ENCODE assay signal across 16 cellular contexts in genomic region chr9:14219865-14220655, GRCh38.
DNase-seq lines count a peak whose midpoint lies in the region; ATAC-seq and TF ChIP-seq lines count a peak whose summit lies in the region.
"Had no signal": no experiment of that assay in that cellular context is flagged by ENCODE, and none has a peak within 500 bp of the region (broad histone marks: within the 10 kb centered on the region; RNA-seq: fewer than 3 reads in every experiment).

No MANE protein-coding gene starts in this region.

- no peaks in the 10 kb centered on the region for H3K27me3 ChIP-seq in GM23338 (ENCODE audit: insufficient read depth)

- H3K4me3 ChIP-seq in fibroblast of pulmonary artery (replicated peaks; ENCODE audit: low read depth, low read length) = no peak overlapping the region
- H3K4me3 ChIP-seq in GM23338 = no peak overlapping the region

- no peaks in the 10 kb centered on the region for H3F3A ChIP-seq in GM23338 (replicated peaks; ENCODE audit: low read depth)

- DNase-seq in Right ventricle myocardium superior = no peak
- DNase-seq in cardiac septum (ENCODE audit: low spot score) = no peak
- peak; percentile 63 for DNase-seq in fibroblast of pulmonary artery (ENCODE audit: low read depth)
- DNase-seq in osteocyte (ENCODE audit: extremely low spot score, unreplicated experiment) = no peak
- DNase-seq in CD14-positive monocyte (ENCODE audit: low spot score) = no peak
- DNase-seq in GM23338 (ENCODE audit: low spot score) = no peak
- DNase-seq in glutamatergic neuron = no peak
- DNase-seq: activated naive CD8-positive, alpha-beta T cell treated with anti-CD3 and anti-CD28 coated beads, Interleukin-2, amount 50 U/mL, for 24 hours; C1 segment of cervical spinal cord; DMS53; kidney glomerular epithelial cell; NCI-H1105 treated with DMSO at 0.1 percent for 48 hours; NCI-H524 treated with DMSO at 0.1 percent for 48 hours; T1000 had no signal

- 0 out of 2 replicates have a peak, but pooled peaks cover 8% of the 10 kb centered on the region for H3K4me1 ChIP-seq in GM23338 (ENCODE audit: insufficient read depth)

- no peak for TF ChIP-seq CTCF in fibroblast of pulmonary artery (IDR thresholded peaks at IDR 0.05; ENCODE audit: low read length, missing control alignments)
- no peak for TF ChIP-seq CTCF in osteocyte (IDR thresholded peaks at IDR 0.05)
- TF ChIP-seq CTCF in CD14-positive monocyte (IDR thresholded peaks at IDR 0.05) = no peak
- no peak for TF ChIP-seq CTCF in GM23338 (conservative IDR thresholded peaks at IDR 0.05; ENCODE audit: low read depth in 2 of 2)
- no peak for TF ChIP-seq CTCF in glutamatergic neuron (IDR thresholded peaks at IDR 0.05; ENCODE audit: partially characterized antibody, unreplicated experiment)

- H3K4me1 Mint-ChIP-seq in osteocyte (ENCODE audit: unreplicated experiment) (peaks cover 60% of the 10 kb centered on the region), CD14-positive monocyte (no peaks in the 10 kb centered on the region), GM23338 (peaks cover 28% of the 10 kb centered on the region), glutamatergic neuron (ENCODE audit: low read depth, unreplicated experiment) (no peaks in the 10 kb centered on the region)
- H3K4me1 Mint-ChIP-seq: activated naive CD8-positive, alpha-beta T cell treated with anti-CD3 and anti-CD28 coated beads, Interleukin-2, amount 50 U/mL, for 24 hours; activated T-helper 17 cell treated with anti-CD3 and anti-CD28 coated beads, Interleukin-2, amount 50 U/mL, for 72 hours had no signal

- intact Hi-C loops in Right ventricle myocardium superior (cut with DNase I) = no loop called here
- intact Hi-C loops in cardiac septum (cut with DNase I) = no loop called here
- intact Hi-C loops in CD14-positive monocyte (cut with micrococcal nuclease) = no loop called here

- H3K27ac Mint-ChIP-seq in osteocyte (ENCODE audit: unreplicated experiment) (peak overlapping the region; percentile 9), CD14-positive monocyte (no peak overlapping the region), GM23338 (no peak overlapping the region), glutamatergic neuron (ENCODE audit: unreplicated experiment) (no peak overlapping the region)
- H3K27ac Mint-ChIP-seq: activated naive CD8-positive, alpha-beta T cell treated with anti-CD3 and anti-CD28 coated beads, Interleukin-2, amount 50 U/mL, for 24 hours; activated T-helper 17 cell treated with anti-CD3 and anti-CD28 coated beads, Interleukin-2, amount 50 U/mL, for 72 hours had no signal

- ATAC-seq in Right ventricle myocardium superior (ENCODE audit: poor library complexity) = peak; percentile 61
- no peak for ATAC-seq in GM23338
- no peak for ATAC-seq in HG03378 (IDR thresholded peaks at IDR 0.05; ENCODE audit: unreplicated experiment)
- ATAC-seq: activated naive CD8-positive, alpha-beta T cell treated with anti-CD3 and anti-CD28 coated beads, Interleukin-2, amount 50 U/mL, for 24 hours; activated T-helper 17 cell treated with anti-CD3 and anti-CD28 coated beads, Interleukin-2, amount 50 U/mL, for 72 hours had no signal

- H3K27ac ChIP-seq in GM23338 (ENCODE audit: low read depth) = no peak overlapping the region

- H3K9me3 Mint-ChIP-seq in osteocyte (ENCODE audit: unreplicated experiment) = no peaks in the 10 kb centered on the region
- H3K9me3 Mint-ChIP-seq in CD14-positive monocyte = peaks cover 0 to 5% (median 2%) of the 10 kb centered on the region in 7 donors
- H3K9me3 Mint-ChIP-seq in GM23338 = no peaks in the 10 kb centered on the region
- H3K9me3 Mint-ChIP-seq in glutamatergic neuron (ENCODE audit: unreplicated experiment) = no peaks in the 10 kb centered on the region
- H3K9me3 Mint-ChIP-seq: activated T-helper 17 cell treated with anti-CD3 and anti-CD28 coated beads, Interleukin-2, amount 50 U/mL, for 72 hours had no signal

- H3K36me3 Mint-ChIP-seq in osteocyte (ENCODE audit: unreplicated experiment) (peaks cover 2% of the 10 kb centered on the region), CD14-positive monocyte (no peaks in the 10 kb centered on the region), GM23338 (ENCODE audit: low read depth) (no peaks in the 10 kb centered on the region), glutamatergic neuron (ENCODE audit: unreplicated experiment) (peaks cover 6% of the 10 kb centered on the region)

- no peaks in the 10 kb centered on the region for H3K9me2 ChIP-seq in GM23338 (ENCODE audit: insufficient read depth)

- no peaks in the 10 kb centered on the region for H3K27me3 Mint-ChIP-seq in osteocyte (ENCODE audit: unreplicated experiment)
- peaks cover 0 to 2% (median 1%) of the 10 kb centered on the region in 3 donors for H3K27me3 Mint-ChIP-seq in CD14-positive monocyte (ENCODE audit: low read depth in 3 of 3)
- H3K27me3 Mint-ChIP-seq in GM23338 (ENCODE audit: insufficient read depth, low read depth, poor library complexity) = peaks cover 2% of the 10 kb centered on the region
- peaks cover 2% of the 10 kb centered on the region for H3K27me3 Mint-ChIP-seq in glutamatergic neuron (ENCODE audit: unreplicated experiment)

- no peak overlapping the region for H2AFZ ChIP-seq in GM23338

- H3K4me2 ChIP-seq in GM23338 = no peak overlapping the region

- H3K4me3 Mint-ChIP-seq in osteocyte (ENCODE audit: unreplicated experiment) (no peak overlapping the region), CD14-positive monocyte (no peak overlapping the region), GM23338 (no peak overlapping the region), glutamatergic neuron (ENCODE audit: unreplicated experiment) (no peak overlapping the region)
- H3K4me3 Mint-ChIP-seq: activated naive CD8-positive, alpha-beta T cell treated with anti-CD3 and anti-CD28 coated beads, Interleukin-2, amount 50 U/mL, for 24 hours; activated T-helper 17 cell treated with anti-CD3 and anti-CD28 coated beads, Interleukin-2, amount 50 U/mL, for 72 hours had no signal

- no peaks in the 10 kb centered on the region for H3K36me3 ChIP-seq in GM23338 (ENCODE audit: insufficient read depth)

- H3K79me2 ChIP-seq in GM23338 (replicated peaks; ENCODE audit: insufficient read depth) = no peaks in the 10 kb centered on the region

- no peaks in the 10 kb centered on the region for H4K20me1 ChIP-seq in GM23338 (replicated peaks; ENCODE audit: insufficient read depth)

TF ChIP-seq in GM23338, 12 proteins besides CTCF, POLR2A, EP300 and RAD21 (continues in another document):
- TF ChIP-seq REST (IDR thresholded peaks at IDR 0.05; ENCODE audit: unreplicated experiment) = no peak
- TF ChIP-seq EZH2phosphoT487 (IDR thresholded peaks at IDR 0.05; ENCODE audit: unreplicated experiment) = no peak
- TF ChIP-seq ETS1 (IDR thresholded peaks at IDR 0.05) = no peak
- TF ChIP-seq STAT1 (IDR thresholded peaks at IDR 0.05; ENCODE audit: unreplicated experiment) = no peak
- TF ChIP-seq NANOG (IDR thresholded peaks at IDR 0.05; ENCODE audit: borderline replicate concordance) = no peak
